In the genomic region with DNA sequence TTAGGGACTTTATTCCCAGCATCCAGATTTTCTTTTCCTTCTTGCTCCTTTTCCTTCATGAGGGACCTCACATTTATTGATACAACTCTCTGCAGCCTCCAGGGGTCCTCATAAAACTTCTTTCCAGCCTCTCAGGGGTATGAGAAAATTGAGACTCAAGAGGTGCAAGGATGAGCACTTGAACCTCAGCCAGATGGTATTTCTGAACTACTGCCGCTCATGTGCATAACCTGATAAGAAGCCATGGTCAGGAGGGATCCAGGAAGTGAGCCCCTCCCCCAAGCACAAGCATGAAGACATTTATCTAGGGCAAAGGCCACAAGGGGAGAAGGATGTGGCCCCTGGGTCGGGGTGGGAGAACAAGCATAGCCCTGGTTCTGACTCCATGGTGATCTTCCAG, we compare ENCODE assay signal across 1 cellular context.
TF ChIP-seq lines count a peak whose summit lies in the region.

No MANE protein-coding gene starts in this region.

TF ChIP-seq in K562, 482 proteins besides CTCF, POLR2A, EP300 and RAD21 (continued from another document and continues in another):
- TF ChIP-seq, protein P1, sequence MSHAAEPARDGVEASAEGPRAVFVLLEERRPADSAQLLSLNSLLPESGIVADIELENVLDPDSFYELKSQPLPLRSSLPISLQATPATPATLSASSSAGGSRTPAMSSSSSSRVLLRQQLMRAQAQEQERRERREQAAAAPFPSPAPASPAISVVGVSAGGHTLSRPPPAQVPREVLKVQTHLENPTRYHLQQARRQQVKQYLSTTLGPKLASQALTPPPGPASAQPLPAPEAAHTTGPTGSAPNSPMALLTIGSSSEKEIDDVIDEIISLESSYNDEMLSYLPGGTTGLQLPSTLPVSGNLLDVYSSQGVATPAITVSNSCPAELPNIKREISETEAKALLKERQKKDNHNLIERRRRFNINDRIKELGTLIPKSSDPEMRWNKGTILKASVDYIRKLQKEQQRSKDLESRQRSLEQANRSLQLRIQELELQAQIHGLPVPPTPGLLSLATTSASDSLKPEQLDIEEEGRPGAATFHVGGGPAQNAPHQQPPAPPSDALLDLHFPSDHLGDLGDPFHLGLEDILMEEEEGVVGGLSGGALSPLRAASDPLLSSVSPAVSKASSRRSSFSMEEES (CRISPR knock-in tag; IDR thresholded peaks at IDR 0.05): no peak
- TF ChIP-seq ZNF764 (CRISPR knock-in tag; IDR thresholded peaks at IDR 0.05; ENCODE audit: low read depth) (no peak), RNF2 (IDR thresholded peaks at IDR 0.05) (peak; percentile 91), XRCC5 (IDR thresholded peaks at IDR 0.05; ENCODE audit: low read depth, low read length) (no peak), WHSC1 (IDR thresholded peaks at IDR 0.05; ENCODE audit: low read length) (no peak), TOE1 (IDR thresholded peaks at IDR 0.05; ENCODE audit: borderline replicate concordance) (no peak; the same call in 1 of the 2 replicates), TOE1 (CRISPR knock-in tag; IDR thresholded peaks at IDR 0.05; ENCODE audit: borderline replicate concordance, low read depth) (no peak), ZNF57 (CRISPR knock-in tag; IDR thresholded peaks at IDR 0.05) (no peak), ZNF644 (tag; IDR thresholded peaks at IDR 0.05; ENCODE audit: low read depth) (no peak), NFIC (IDR thresholded peaks at IDR 0.05) (peak; percentile 90), SMARCA4 (IDR thresholded peaks at IDR 0.05) (peak; percentile 64), DMBX1 (CRISPR knock-in tag; IDR thresholded peaks at IDR 0.05; ENCODE audit: borderline replicate concordance) (peak; percentile 66; the same call in 1 of the 2 replicates), KDM1A (IDR thresholded peaks at IDR 0.05) (peak; percentile 66 to 79), TRIM24 (IDR thresholded peaks at IDR 0.05) (peak; percentile 72 to 81), MBD2 (IDR thresholded peaks at IDR 0.05; ENCODE audit: borderline replicate concordance, low read depth) (0 out of 2 replicates have a peak, but pooled peaks have one; percentile 44), ZNF584 (CRISPR knock-in tag; IDR thresholded peaks at IDR 0.05; ENCODE audit: low read depth) (0 out of 2 replicates have a peak, but pooled peaks have one; percentile 43), NFIX (CRISPR knock-in tag; IDR thresholded peaks at IDR 0.05; ENCODE audit: low read depth) (no peak), MTA2 (IDR thresholded peaks at IDR 0.05; ENCODE audit: low read depth) (peak; percentile 60), NR3C1 (CRISPR knock-in tag; IDR thresholded peaks at IDR 0.05) (no peak), CREM (IDR thresholded peaks at IDR 0.05; ENCODE audit: low read depth) (peak; percentile 39; the same call in 1 of the 2 replicates), DPF2 (IDR thresholded peaks at IDR 0.05) (peak; percentile 77; the same call in 1 of the 2 replicates), MAFG (tag; conservative IDR thresholded peaks at IDR 0.05) (no peak), HDAC2 (IDR thresholded peaks at IDR 0.05) (0 out of 2 replicates have a peak, but pooled peaks have one; percentile 30)
- TF ChIP-seq, protein P2, sequence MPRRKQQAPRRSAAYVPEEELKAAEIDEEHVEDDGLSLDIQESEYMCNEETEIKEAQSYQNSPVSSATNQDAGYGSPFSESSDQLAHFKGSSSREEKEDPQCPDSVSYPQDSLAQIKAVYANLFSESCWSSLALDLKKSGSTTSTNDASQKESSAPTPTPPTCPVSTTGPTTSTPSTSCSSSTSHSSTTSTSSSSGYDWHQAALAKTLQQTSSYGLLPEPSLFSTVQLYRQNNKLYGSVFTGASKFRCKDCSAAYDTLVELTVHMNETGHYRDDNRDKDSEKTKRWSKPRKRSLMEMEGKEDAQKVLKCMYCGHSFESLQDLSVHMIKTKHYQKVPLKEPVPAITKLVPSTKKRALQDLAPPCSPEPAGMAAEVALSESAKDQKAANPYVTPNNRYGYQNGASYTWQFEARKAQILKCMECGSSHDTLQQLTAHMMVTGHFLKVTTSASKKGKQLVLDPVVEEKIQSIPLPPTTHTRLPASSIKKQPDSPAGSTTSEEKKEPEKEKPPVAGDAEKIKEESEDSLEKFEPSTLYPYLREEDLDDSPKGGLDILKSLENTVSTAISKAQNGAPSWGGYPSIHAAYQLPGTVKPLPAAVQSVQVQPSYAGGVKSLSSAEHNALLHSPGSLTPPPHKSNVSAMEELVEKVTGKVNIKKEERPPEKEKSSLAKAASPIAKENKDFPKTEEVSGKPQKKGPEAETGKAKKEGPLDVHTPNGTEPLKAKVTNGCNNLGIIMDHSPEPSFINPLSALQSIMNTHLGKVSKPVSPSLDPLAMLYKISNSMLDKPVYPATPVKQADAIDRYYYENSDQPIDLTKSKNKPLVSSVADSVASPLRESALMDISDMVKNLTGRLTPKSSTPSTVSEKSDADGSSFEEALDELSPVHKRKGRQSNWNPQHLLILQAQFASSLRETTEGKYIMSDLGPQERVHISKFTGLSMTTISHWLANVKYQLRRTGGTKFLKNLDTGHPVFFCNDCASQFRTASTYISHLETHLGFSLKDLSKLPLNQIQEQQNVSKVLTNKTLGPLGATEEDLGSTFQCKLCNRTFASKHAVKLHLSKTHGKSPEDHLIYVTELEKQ (CRISPR knock-in tag; IDR thresholded peaks at IDR 0.05): no peak
- TF ChIP-seq, protein P3, sequence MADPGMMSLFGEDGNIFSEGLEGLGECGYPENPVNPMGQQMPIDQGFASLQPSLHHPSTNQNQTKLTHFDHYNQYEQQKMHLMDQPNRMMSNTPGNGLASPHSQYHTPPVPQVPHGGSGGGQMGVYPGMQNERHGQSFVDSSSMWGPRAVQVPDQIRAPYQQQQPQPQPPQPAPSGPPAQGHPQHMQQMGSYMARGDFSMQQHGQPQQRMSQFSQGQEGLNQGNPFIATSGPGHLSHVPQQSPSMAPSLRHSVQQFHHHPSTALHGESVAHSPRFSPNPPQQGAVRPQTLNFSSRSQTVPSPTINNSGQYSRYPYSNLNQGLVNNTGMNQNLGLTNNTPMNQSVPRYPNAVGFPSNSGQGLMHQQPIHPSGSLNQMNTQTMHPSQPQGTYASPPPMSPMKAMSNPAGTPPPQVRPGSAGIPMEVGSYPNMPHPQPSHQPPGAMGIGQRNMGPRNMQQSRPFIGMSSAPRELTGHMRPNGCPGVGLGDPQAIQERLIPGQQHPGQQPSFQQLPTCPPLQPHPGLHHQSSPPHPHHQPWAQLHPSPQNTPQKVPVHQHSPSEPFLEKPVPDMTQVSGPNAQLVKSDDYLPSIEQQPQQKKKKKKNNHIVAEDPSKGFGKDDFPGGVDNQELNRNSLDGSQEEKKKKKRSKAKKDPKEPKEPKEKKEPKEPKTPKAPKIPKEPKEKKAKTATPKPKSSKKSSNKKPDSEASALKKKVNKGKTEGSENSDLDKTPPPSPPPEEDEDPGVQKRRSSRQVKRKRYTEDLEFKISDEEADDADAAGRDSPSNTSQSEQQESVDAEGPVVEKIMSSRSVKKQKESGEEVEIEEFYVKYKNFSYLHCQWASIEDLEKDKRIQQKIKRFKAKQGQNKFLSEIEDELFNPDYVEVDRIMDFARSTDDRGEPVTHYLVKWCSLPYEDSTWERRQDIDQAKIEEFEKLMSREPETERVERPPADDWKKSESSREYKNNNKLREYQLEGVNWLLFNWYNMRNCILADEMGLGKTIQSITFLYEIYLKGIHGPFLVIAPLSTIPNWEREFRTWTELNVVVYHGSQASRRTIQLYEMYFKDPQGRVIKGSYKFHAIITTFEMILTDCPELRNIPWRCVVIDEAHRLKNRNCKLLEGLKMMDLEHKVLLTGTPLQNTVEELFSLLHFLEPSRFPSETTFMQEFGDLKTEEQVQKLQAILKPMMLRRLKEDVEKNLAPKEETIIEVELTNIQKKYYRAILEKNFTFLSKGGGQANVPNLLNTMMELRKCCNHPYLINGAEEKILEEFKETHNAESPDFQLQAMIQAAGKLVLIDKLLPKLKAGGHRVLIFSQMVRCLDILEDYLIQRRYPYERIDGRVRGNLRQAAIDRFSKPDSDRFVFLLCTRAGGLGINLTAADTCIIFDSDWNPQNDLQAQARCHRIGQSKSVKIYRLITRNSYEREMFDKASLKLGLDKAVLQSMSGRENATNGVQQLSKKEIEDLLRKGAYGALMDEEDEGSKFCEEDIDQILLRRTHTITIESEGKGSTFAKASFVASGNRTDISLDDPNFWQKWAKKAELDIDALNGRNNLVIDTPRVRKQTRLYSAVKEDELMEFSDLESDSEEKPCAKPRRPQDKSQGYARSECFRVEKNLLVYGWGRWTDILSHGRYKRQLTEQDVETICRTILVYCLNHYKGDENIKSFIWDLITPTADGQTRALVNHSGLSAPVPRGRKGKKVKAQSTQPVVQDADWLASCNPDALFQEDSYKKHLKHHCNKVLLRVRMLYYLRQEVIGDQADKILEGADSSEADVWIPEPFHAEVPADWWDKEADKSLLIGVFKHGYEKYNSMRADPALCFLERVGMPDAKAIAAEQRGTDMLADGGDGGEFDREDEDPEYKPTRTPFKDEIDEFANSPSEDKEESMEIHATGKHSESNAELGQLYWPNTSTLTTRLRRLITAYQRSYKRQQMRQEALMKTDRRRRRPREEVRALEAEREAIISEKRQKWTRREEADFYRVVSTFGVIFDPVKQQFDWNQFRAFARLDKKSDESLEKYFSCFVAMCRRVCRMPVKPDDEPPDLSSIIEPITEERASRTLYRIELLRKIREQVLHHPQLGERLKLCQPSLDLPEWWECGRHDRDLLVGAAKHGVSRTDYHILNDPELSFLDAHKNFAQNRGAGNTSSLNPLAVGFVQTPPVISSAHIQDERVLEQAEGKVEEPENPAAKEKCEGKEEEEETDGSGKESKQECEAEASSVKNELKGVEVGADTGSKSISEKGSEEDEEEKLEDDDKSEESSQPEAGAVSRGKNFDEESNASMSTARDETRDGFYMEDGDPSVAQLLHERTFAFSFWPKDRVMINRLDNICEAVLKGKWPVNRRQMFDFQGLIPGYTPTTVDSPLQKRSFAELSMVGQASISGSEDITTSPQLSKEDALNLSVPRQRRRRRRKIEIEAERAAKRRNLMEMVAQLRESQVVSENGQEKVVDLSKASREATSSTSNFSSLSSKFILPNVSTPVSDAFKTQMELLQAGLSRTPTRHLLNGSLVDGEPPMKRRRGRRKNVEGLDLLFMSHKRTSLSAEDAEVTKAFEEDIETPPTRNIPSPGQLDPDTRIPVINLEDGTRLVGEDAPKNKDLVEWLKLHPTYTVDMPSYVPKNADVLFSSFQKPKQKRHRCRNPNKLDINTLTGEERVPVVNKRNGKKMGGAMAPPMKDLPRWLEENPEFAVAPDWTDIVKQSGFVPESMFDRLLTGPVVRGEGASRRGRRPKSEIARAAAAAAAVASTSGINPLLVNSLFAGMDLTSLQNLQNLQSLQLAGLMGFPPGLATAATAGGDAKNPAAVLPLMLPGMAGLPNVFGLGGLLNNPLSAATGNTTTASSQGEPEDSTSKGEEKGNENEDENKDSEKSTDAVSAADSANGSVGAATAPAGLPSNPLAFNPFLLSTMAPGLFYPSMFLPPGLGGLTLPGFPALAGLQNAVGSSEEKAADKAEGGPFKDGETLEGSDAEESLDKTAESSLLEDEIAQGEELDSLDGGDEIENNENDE (IDR thresholded peaks at IDR 0.05; ENCODE audit: low read depth, low read length): no peak
- TF ChIP-seq, protein P4, sequence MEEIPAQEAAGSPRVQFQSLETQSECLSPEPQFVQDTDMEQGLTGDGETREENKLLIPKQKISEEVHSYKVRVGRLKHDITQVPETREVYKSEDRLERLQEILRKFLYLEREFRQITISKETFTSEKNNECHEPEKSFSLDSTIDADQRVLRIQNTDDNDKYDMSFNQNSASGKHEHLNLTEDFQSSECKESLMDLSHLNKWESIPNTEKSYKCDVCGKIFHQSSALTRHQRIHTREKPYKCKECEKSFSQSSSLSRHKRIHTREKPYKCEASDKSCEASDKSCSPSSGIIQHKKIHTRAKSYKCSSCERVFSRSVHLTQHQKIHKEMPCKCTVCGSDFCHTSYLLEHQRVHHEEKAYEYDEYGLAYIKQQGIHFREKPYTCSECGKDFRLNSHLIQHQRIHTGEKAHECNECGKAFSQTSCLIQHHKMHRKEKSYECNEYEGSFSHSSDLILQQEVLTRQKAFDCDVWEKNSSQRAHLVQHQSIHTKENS (CRISPR knock-in tag; IDR thresholded peaks at IDR 0.05): no peak
- TF ChIP-seq, protein P5, sequence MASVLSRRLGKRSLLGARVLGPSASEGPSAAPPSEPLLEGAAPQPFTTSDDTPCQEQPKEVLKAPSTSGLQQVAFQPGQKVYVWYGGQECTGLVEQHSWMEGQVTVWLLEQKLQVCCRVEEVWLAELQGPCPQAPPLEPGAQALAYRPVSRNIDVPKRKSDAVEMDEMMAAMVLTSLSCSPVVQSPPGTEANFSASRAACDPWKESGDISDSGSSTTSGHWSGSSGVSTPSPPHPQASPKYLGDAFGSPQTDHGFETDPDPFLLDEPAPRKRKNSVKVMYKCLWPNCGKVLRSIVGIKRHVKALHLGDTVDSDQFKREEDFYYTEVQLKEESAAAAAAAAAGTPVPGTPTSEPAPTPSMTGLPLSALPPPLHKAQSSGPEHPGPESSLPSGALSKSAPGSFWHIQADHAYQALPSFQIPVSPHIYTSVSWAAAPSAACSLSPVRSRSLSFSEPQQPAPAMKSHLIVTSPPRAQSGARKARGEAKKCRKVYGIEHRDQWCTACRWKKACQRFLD (CRISPR knock-in tag; IDR thresholded peaks at IDR 0.05): 0 out of 2 replicates have a peak, but pooled peaks have one; percentile 23
- TF ChIP-seq, protein P6, sequence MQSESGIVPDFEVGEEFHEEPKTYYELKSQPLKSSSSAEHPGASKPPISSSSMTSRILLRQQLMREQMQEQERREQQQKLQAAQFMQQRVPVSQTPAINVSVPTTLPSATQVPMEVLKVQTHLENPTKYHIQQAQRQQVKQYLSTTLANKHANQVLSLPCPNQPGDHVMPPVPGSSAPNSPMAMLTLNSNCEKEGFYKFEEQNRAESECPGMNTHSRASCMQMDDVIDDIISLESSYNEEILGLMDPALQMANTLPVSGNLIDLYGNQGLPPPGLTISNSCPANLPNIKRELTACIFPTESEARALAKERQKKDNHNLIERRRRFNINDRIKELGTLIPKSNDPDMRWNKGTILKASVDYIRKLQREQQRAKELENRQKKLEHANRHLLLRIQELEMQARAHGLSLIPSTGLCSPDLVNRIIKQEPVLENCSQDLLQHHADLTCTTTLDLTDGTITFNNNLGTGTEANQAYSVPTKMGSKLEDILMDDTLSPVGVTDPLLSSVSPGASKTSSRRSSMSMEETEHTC (IDR thresholded peaks at IDR 0.05): peak; percentile 80
- TF ChIP-seq, protein P7, sequence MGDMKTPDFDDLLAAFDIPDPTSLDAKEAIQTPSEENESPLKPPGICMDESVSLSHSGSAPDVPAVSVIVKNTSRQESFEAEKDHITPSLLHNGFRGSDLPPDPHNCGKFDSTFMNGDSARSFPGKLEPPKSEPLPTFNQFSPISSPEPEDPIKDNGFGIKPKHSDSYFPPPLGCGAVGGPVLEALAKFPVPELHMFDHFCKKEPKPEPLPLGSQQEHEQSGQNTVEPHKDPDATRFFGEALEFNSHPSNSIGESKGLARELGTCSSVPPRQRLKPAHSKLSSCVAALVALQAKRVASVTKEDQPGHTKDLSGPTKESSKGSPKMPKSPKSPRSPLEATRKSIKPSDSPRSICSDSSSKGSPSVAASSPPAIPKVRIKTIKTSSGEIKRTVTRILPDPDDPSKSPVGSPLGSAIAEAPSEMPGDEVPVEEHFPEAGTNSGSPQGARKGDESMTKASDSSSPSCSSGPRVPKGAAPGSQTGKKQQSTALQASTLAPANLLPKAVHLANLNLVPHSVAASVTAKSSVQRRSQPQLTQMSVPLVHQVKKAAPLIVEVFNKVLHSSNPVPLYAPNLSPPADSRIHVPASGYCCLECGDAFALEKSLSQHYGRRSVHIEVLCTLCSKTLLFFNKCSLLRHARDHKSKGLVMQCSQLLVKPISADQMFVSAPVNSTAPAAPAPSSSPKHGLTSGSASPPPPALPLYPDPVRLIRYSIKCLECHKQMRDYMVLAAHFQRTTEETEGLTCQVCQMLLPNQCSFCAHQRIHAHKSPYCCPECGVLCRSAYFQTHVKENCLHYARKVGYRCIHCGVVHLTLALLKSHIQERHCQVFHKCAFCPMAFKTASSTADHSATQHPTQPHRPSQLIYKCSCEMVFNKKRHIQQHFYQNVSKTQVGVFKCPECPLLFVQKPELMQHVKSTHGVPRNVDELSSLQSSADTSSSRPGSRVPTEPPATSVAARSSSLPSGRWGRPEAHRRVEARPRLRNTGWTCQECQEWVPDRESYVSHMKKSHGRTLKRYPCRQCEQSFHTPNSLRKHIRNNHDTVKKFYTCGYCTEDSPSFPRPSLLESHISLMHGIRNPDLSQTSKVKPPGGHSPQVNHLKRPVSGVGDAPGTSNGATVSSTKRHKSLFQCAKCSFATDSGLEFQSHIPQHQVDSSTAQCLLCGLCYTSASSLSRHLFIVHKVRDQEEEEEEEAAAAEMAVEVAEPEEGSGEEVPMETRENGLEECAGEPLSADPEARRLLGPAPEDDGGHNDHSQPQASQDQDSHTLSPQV (IDR thresholded peaks at IDR 0.05): peak; percentile 68
